8 cellular contexts compared by ENCODE assay signal in the genomic region with DNA sequence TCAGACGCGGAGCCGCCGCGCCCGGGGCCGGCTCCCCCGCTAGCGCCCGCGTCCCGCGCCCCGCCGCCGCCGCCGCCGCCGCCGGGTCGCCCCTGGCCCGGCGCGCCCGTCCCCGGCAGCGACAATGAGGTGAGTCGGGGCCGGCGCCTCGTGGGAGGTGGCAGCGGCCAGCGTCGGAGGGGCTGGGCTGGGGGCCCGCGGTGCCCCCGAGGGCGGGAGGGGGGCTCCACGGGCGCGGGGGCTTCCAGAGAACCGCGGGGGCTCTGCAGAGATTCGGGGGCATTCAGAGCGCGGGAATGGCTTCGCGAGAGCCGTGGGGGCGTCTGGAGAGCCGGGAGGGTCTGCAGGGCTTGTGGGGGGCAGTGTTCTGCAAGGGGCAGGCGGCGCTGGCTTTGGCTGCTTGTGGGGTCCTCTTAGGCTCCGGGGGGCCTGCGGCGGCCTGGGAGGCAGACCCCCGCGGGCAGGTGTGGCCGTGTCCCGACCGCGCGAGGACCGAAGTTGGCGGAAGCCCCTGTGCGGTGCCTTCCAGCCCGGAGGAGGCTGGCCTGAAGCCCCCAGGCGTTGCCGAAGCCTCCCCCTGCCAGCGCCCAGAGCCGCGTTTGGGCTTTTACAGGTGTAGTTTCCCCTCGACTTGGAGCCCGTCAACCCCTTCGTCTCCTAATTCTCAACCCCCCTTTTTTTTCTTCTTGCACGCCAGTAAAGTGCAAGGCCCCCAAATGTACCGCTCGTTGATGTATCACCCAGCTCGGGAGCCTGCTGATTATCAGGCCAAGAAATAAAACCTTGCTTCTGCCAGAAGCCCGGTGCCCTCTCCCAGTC.
DNase-seq lines count a peak whose midpoint lies in the region; ATAC-seq and TF ChIP-seq lines count a peak whose summit lies in the region.

No MANE protein-coding gene starts in this region.

- H3K9me3 ChIP-seq in SJCRH30 (replicated peaks) (peaks cover 13% of the 10 kb centered on the region), mucosa of rectum (ENCODE audit: control insufficient read depth in 2 of 2, low read length in 2 of 2) (peaks cover 3 to 6% of the 10 kb centered on the region in 2 donors)

- H3K36me3 ChIP-seq in SJCRH30, result no peaks in the 10 kb centered on the region
- no peaks in the 10 kb centered on the region for H3K36me3 ChIP-seq in mucosa of rectum (ENCODE audit: control insufficient read depth in 2 of 2, insufficient read depth in 2 of 2, low read length in 2 of 2)

- no peaks in the 10 kb centered on the region for H3K9me3 Mint-ChIP-seq in type B pancreatic cell

- H3K4me3 Mint-ChIP-seq in type B pancreatic cell, result peak overlapping the region; percentile 94

- H3K9ac ChIP-seq in mucosa of rectum (ENCODE audit: low read depth in 1 of 2, low read length in 2 of 2), result peak overlapping the region; percentile 35 to 42

- no peaks in the 10 kb centered on the region for H3K27me3 ChIP-seq in SJCRH30
- peaks cover 14 to 47% of the 10 kb centered on the region in 2 donors for H3K27me3 ChIP-seq in mucosa of rectum (ENCODE audit: control insufficient read depth in 2 of 2, insufficient read depth in 2 of 2, low read length in 2 of 2)

- H3K36me3 Mint-ChIP-seq in type B pancreatic cell, result peaks cover 16% of the 10 kb centered on the region

- H3K4me1 Mint-ChIP-seq in type B pancreatic cell (ENCODE audit: unreplicated experiment), result peaks cover 25% of the 10 kb centered on the region

- ATAC-seq in HG03025 (IDR thresholded peaks at IDR 0.05; ENCODE audit: low FRiP score, unreplicated experiment), result peak; percentile 22

- DNase-seq in DMS 273 (lab: John Stamatoyannopoulos, UW; ENCODE audit: unreplicated experiment) (peak; percentile 59), DMS 273 treated with DMSO at 0.1 percent for 48 hours (lab: John Stamatoyannopoulos, UW) (no peak), SJCRH30 (peak; percentile 28 to 33), type B pancreatic cell (ENCODE audit: extremely low spot score, unreplicated experiment) (no peak), hippocampal formation (lab: John Stamatoyannopoulos, UW) (no peak)

- H3K27ac Mint-ChIP-seq in type B pancreatic cell, result peak overlapping the region; percentile 67

- H3K4me1 ChIP-seq in SJCRH30 (peaks cover 3% of the 10 kb centered on the region; the same call in 1 of the 2 replicates), mucosa of rectum (ENCODE audit: control insufficient read depth in 2 of 2, insufficient read depth in 2 of 2, low read length in 2 of 2) (no peaks in the 10 kb centered on the region)

- TF ChIP-seq CTCF in type B pancreatic cell (conservative IDR thresholded peaks at IDR 0.05), result no peak

- peak overlapping the region; percentile 97 for H3K4me3 ChIP-seq in SJCRH30
- peak overlapping the region; percentile 58 to 66 for H3K4me3 ChIP-seq in mucosa of rectum (ENCODE audit: low read length in 2 of 2)

- H3K27me3 Mint-ChIP-seq in type B pancreatic cell, result peaks cover 12% of the 10 kb centered on the region

- H3K27ac ChIP-seq in SJCRH30 (peak overlapping the region; percentile 44), cingulate gyrus (ENCODE audit: low read depth, low read length) (peak overlapping the region; percentile 4), mucosa of rectum (ENCODE audit: low read depth in 2 of 2, low read length in 2 of 2) (no peak overlapping the region)

Comparison
In these comparisons a context has a peak if more than half of its experiments do, and no peak if none do; other contexts are left out.
1. DNase-seq: peak in DMS 273 (single experiment) and SJCRH30 (2 of 2); none in DMS 273 treated with DMSO at 0.1 percent for 48 hours (single experiment), type B pancreatic cell (single experiment) and hippocampal formation (0 of 2).
2. H3K27ac ChIP-seq: peak in SJCRH30 (single experiment) and cingulate gyrus (single experiment); none in mucosa of rectum (0 of 2).